Comparison of ENCODE assay signal across 8 cellular contexts in the genomic region with DNA sequence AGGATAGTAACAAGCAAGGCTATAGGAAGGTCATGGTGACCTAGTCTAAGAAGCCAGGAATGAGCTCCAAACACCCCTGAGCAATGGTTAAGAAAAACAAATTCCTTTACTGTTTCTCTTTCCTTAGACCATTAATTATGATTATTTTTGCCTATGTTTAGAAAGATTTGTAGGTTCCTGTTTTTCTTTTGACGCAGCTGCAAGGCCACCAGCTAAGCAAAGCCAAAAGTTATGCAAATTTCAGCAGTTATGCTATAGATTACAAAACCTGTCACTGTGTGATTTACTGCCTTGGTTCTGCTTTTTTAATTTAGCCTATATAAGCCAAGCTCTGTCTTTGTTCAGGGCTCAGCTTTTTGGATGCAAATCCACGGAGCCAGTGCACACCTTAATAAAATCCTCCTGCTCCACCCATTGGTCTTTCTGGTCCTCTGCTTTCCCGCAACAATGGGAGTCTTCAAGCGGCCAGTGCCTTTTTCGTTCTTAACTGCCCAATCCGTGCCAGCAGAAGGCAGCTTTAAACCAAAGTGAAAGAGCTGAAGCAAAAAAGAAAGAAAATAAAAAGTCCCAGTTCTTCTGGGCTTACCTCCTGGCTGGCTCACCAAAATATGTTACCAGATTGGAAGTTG. TPM values are rescaled to one million over a fixed set of nuclear protein-coding genes. Genes with fewer than 3 reads are reported as not detected.
A peak's percentile ranks its signal among the peaks of the same experiment; 100 is the strongest.
DNase-seq lines count a peak whose midpoint lies in the region; ATAC-seq, FAIRE-seq and TF ChIP-seq lines count a peak whose summit lies in the region.

No MANE protein-coding gene starts in this region.

- no peak for TF ChIP-seq EP300 in HepG2 (IDR thresholded peaks at IDR 0.05; ENCODE audit: low read depth in 2 of 2, low read length in 2 of 2)
- no peak for TF ChIP-seq EP300 in HepG2 (CRISPR knock-in tag; IDR thresholded peaks at IDR 0.05; ENCODE audit: borderline replicate concordance)

- no peaks in the 10 kb centered on the region for H3K36me3 Mint-ChIP-seq in activated CD8-positive, alpha-beta T cell treated with anti-CD3 and anti-CD28 coated beads for 36 hours (ENCODE audit: low read depth)
- H3K36me3 Mint-ChIP-seq in type B pancreatic cell: no peaks in the 10 kb centered on the region

- H3K9ac ChIP-seq in HUES48 (ENCODE audit: low read depth, low read length) (no peak overlapping the region), HepG2 (ENCODE audit: insufficient read depth, low read depth, low read length) (no peak overlapping the region)

- peaks cover 4% of the 10 kb centered on the region for H3K79me2 ChIP-seq in HepG2 (ENCODE audit: insufficient read depth, low read length)

- H3K27me3 ChIP-seq in HUES48 (ENCODE audit: control insufficient read depth, insufficient read depth, low read length): no peaks in the 10 kb centered on the region
- no peaks in the 10 kb centered on the region; a peak in 1 of 5 replicates for H3K27me3 ChIP-seq in HepG2 (ENCODE audit: control insufficient read depth in 1 of 2, insufficient read depth in 2 of 2, low read length in 2 of 2)
- no peaks in the 10 kb centered on the region for H3K27me3 ChIP-seq in small intestine (ENCODE audit: control insufficient read depth in 2 of 2, insufficient read depth in 2 of 2, low read length in 2 of 2)

- intact Hi-C loops in activated CD8-positive, alpha-beta T cell treated with anti-CD3 and anti-CD28 coated beads for 36 hours (cut with micrococcal nuclease): loop anchor here (5.0 kb wide), 2 partner anchors 95 to 355 kb away; no protein-coding TSS in a partner anchor
- intact Hi-C loops in HepG2 (cut with micrococcal nuclease; ENCODE audit: unreplicated experiment): loop anchor here (5.0 to 10.0 kb wide), 2 partner anchors 157 to 440 kb away; a partner anchor contains a TSS

- peak overlapping the region; percentile 94 for H3K27ac Mint-ChIP-seq in activated CD8-positive, alpha-beta T cell treated with anti-CD3 and anti-CD28 coated beads for 36 hours
- peak overlapping the region; percentile 82 for H3K27ac Mint-ChIP-seq in type B pancreatic cell

- H3K4me1 Mint-ChIP-seq in activated CD8-positive, alpha-beta T cell treated with anti-CD3 and anti-CD28 coated beads for 36 hours (ENCODE audit: low read depth): peaks cover 23% of the 10 kb centered on the region
- peaks cover 24% of the 10 kb centered on the region for H3K4me1 Mint-ChIP-seq in type B pancreatic cell (ENCODE audit: unreplicated experiment)

- TF ChIP-seq CTCF in activated CD8-positive, alpha-beta T cell treated with anti-CD3 and anti-CD28 coated beads for 36 hours (IDR thresholded peaks at IDR 0.05): no peak
- TF ChIP-seq CTCF in HepG2 (CRISPR knock-in tag; IDR thresholded peaks at IDR 0.05) (no peak), type B pancreatic cell (conservative IDR thresholded peaks at IDR 0.05) (no peak)

- in situ Hi-C loops in HepG2 (cut with HindIII; ENCODE audit: extremely low pct_ligation_motif_present, low pct_unique_long_range_greater_than_20kb): loop anchor here (5.0 kb wide), 1 partner anchor 355 kb away; no protein-coding TSS in a partner anchor

- H3K4me2 ChIP-seq in HepG2 (ENCODE audit: low read depth, low read length): peak overlapping the region; percentile 97

- ATAC-seq in GM21423 (IDR thresholded peaks at IDR 0.05; ENCODE audit: unreplicated experiment): peak; percentile 29
- no peak for ATAC-seq in activated CD8-positive, alpha-beta T cell treated with anti-CD3 and anti-CD28 coated beads for 36 hours
- ATAC-seq in HepG2: no peak

- H3K36me3 ChIP-seq in HUES48 (ENCODE audit: control insufficient read depth, insufficient read depth, low read length) (peaks cover 5% of the 10 kb centered on the region), HepG2 (replicated peaks in 1 of 2; ENCODE audit: control insufficient read depth in 1 of 2, insufficient read depth in 2 of 2, low read length in 2 of 2) (no peaks in the 10 kb centered on the region; a peak in 1 of 5 replicates), small intestine (ENCODE audit: control insufficient read depth in 2 of 2, insufficient read depth in 2 of 2, low read length in 2 of 2) (no peaks in the 10 kb centered on the region)

- H4K20me1 ChIP-seq in HepG2 (ENCODE audit: insufficient read depth, low read length): no peaks in the 10 kb centered on the region

- H3K27me3 Mint-ChIP-seq in activated CD8-positive, alpha-beta T cell treated with anti-CD3 and anti-CD28 coated beads for 36 hours: no peaks in the 10 kb centered on the region
- H3K27me3 Mint-ChIP-seq in type B pancreatic cell: peaks cover 5% of the 10 kb centered on the region

- H3K27ac ChIP-seq in HUES48 (ENCODE audit: low read depth, low read length) (peak overlapping the region; percentile 99), HepG2 (ENCODE audit: extremely low read length, insufficient read depth, low read length) (no peak overlapping the region), small intestine (ENCODE audit: low read depth in 1 of 2, low read length in 1 of 2) (peak overlapping the region in 1 of 2 donors; percentile 99)

- H2AFZ ChIP-seq in HepG2 (ENCODE audit: low read length): no peak overlapping the region

- H3K9me3 ChIP-seq in HUES48 (ENCODE audit: control insufficient read depth, insufficient read depth, low read length) (no peaks in the 10 kb centered on the region), HepG2 (ENCODE audit: low read length) (no peaks in the 10 kb centered on the region), small intestine (ENCODE audit: control insufficient read depth, low read depth) (no peaks in the 10 kb centered on the region)

- WGBS in HepG2 (ENCODE audit: low lambda C conversion rate): 36% methylated on average over 6 of the region's 6 CpGs
- 39 to 55% (median 49%) methylated on average over 6 of the region's 6 CpGs for WGBS in small intestine, 3 donors

- POLR2A ChIA-PET in activated CD8-positive, alpha-beta T cell treated with anti-CD3 and anti-CD28 coated beads for 36 hours (lab: Charles Lee): interaction anchor here (1.1 to 1.4 kb wide), 2 partner anchors 22 to 489 kb away, joined by 3 to 5 read pairs; a partner anchor contains a TSS
- POLR2A ChIA-PET in HepG2 (lab: Yijun Ruan, JAX): interaction anchor here (2.2 kb wide), 1 partner anchor 355 kb away, joined by 4 read pairs; no protein-coding TSS in a partner anchor

- no peak for TF ChIP-seq POLR2A in HepG2 (IDR thresholded peaks at IDR 0.05; ENCODE audit: insufficient read depth in 1 of 2, low read depth in 2 of 2, low read length in 2 of 2)

- CTCF ChIA-PET in activated CD8-positive, alpha-beta T cell treated with anti-CD3 and anti-CD28 coated beads for 36 hours (lab: Charles Lee): interaction anchor here (1.1 to 3.2 kb wide), 11 partner anchors 11 to 702 kb away, joined by 3 to 28 read pairs (median 10); a partner anchor contains a TSS
- CTCF ChIA-PET in HepG2 (lab: Yijun Ruan, JAX; ENCODE audit: low intra/inter-chr PET ratio, low total read pairs): no interaction called here

- H3K4me1 ChIP-seq in HUES48 (ENCODE audit: control insufficient read depth, insufficient read depth, low read length) (peaks cover 19% of the 10 kb centered on the region), HepG2 (ENCODE audit: insufficient read depth, low read length) (peaks cover 31% of the 10 kb centered on the region), small intestine (ENCODE audit: control insufficient read depth in 2 of 2, insufficient read depth in 1 of 2, low read depth in 1 of 2, low read length in 1 of 2) (peaks cover 5 to 7% of the 10 kb centered on the region in 2 donors)

- peak; percentile 27 for DNase-seq in activated CD8-positive, alpha-beta T cell treated with anti-CD3 and anti-CD28 coated beads for 36 hours
- DNase-seq in HepG2 (ENCODE audit: low spot score) (no peak), type B pancreatic cell (ENCODE audit: extremely low spot score, unreplicated experiment) (no peak), NCI-H1417 (lab: John Stamatoyannopoulos, UW) (no peak), small intestine (no peak)

- no TSS peak for BruUV-seq in HepG2 (replicated peaks; lab: Mats Ljungman, UMichigan)

- no peak for TF ChIP-seq RAD21 in HepG2 (CRISPR knock-in tag; IDR thresholded peaks at IDR 0.05)

- peak overlapping the region; percentile 83 for H3K4me3 Mint-ChIP-seq in activated CD8-positive, alpha-beta T cell treated with anti-CD3 and anti-CD28 coated beads for 36 hours
- peak overlapping the region; percentile 89 for H3K4me3 Mint-ChIP-seq in type B pancreatic cell

- H3K9me3 Mint-ChIP-seq in activated CD8-positive, alpha-beta T cell treated with anti-CD3 and anti-CD28 coated beads for 36 hours: no peaks in the 10 kb centered on the region
- H3K9me3 Mint-ChIP-seq in type B pancreatic cell: no peaks in the 10 kb centered on the region

- H3K4me3 ChIP-seq in GM08714 (ENCODE audit: low read length) (peak overlapping the region; percentile 98), HUES48 (ENCODE audit: low read depth, low read length) (no peak overlapping the region), HepG2 (replicated peaks in 1 of 3; ENCODE audit: insufficient read depth in 1 of 3, low read depth in 2 of 3, low read length in 3 of 3) (peak overlapping the region in 2 of 3 experiments; percentile 5 to 92; a peak in 3 of 6 replicates), small intestine (ENCODE audit: low read depth in 1 of 2, low read length in 2 of 2) (no peak overlapping the region)

- FAIRE-seq in HepG2 (lab: Jason Lieb, UNC) (no peak), small intestine (lab: Jason Lieb, UNC) (no peak)

RNA-seq across cellular contexts. Expression of a gene that starts 1.4 kb away (rescaled TPM):
- 10 to 100 TPM; 12.5 to 12.9 TPM for total RNA-seq in activated CD8-positive, alpha-beta T cell treated with anti-CD3 and anti-CD28 coated beads for 36 hours
- total RNA-seq in HepG2 (2016; rRNA removed; fragmentation: Illumina TruSeq; extraction: Trizol) (8.4 and 8.8 TPM in 2 replicates), type B pancreatic cell (ENCODE audit: low replicate concordance) (6.7 and 16.8 TPM in 2 replicates)
- 2.2 and 2.4 TPM in 2 replicates for total RNA-seq in HepG2 (2016; cell fraction: cytosol; rRNA removed; fragmentation: Illumina TruSeq; extraction: Trizol; ENCODE audit: low read depth)
- 7.3 and 8.4 TPM in 2 replicates for total RNA-seq in HepG2 (2016; cell fraction: insoluble cytoplasmic fraction; rRNA removed; fragmentation: Illumina TruSeq; extraction: Trizol)
- total RNA-seq in HepG2 (2016; cell fraction: membrane; rRNA removed; fragmentation: Illumina TruSeq; extraction: Trizol): 2.9 and 3.2 TPM in 2 replicates
- 17.3 and 17.4 TPM in 2 replicates for total RNA-seq in HepG2 (2016; cell fraction: nucleus; rRNA removed; fragmentation: Illumina TruSeq; extraction: Trizol)
- polyA plus RNA-seq in HepG2 (2011; rRNA removed) (0.89 and 1.7 TPM in 2 replicates), small intestine (1 to 10 TPM; 1.4 to 2.6 (median 1.8) TPM)
- polyA plus RNA-seq in HepG2 (2011; cell fraction: cytosol; rRNA removed): 0.37 and 0.47 TPM in 2 replicates
- 1.7 and 2.2 TPM in 2 replicates for polyA plus RNA-seq in HepG2 (2011; cell fraction: nucleus; rRNA removed)
- 1.0 and 2.1 TPM in 2 replicates for polyA plus RNA-seq in HepG2 (2012)
- polyA plus RNA-seq in HepG2 (2016; cell fraction: cytosol; fragmentation: Illumina TruSeq; extraction: Trizol; ENCODE audit: low read depth): 0.09 and 0.11 TPM in 2 replicates
- 6.2 and 6.7 TPM in 2 replicates for polyA plus RNA-seq in HepG2 (2016; cell fraction: insoluble cytoplasmic fraction; fragmentation: Illumina TruSeq; extraction: Trizol; ENCODE audit: low read depth)
- 0.48 and 0.52 TPM in 2 replicates for polyA plus RNA-seq in HepG2 (2016; cell fraction: membrane; fragmentation: Illumina TruSeq; extraction: Trizol; ENCODE audit: low read depth)
- polyA plus RNA-seq in HepG2 (2016; cell fraction: nucleus; fragmentation: Illumina TruSeq; extraction: Trizol; ENCODE audit: insufficient read depth, low read depth): 15.7 and 16.2 TPM in 2 replicates
- 1.0 and 3.6 TPM in 2 replicates for polyA minus RNA-seq in HepG2 (2011; rRNA and poly(A)+ RNA removed; ENCODE audit: low replicate concordance)
- polyA minus RNA-seq in HepG2 (2011; cell fraction: cytosol; rRNA and poly(A)+ RNA removed): 1.1 TPM in 2 replicates
- polyA minus RNA-seq in HepG2 (2011; cell fraction: nucleus; rRNA and poly(A)+ RNA removed): 11.7 and 15.8 TPM in 2 replicates

Comparison
In these comparisons a context has a peak if more than half of its experiments do, and no peak if none do; other contexts are left out.
1. H3K4me3 ChIP-seq: peak in GM08714 (single experiment) and HepG2 (2 of 3); none in HUES48 (single experiment) and small intestine (0 of 2).